In the genomic region with DNA sequence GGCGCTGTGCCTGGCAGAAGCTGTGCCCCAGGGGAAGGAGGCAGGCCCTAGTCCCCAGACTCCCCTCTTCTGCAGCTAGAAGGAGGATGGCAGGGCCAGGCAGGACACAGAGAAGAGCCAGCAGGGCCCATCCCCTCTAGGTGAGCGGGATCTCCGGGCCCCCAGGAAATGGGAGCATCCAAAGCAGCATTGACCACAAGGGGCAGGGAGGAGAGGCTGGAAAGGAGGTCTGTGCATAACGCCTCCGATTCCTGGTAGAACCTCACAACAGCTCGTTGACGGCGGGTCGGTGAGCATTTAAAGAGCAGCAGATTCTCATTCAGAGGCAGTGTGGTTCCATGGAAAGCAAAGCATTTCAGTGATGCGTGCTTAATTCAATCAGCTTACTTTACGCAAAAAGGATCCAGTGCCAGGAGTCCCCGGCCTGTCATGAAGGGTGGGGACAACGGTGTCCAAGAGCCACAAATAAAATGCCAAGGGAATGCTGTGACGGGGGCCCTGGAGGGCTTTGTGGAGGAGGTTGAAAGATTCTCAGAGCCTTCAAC, we compare ENCODE assay signal across 17 cellular contexts. TPM values are rescaled to one million over a fixed set of nuclear protein-coding genes. Genes with fewer than 3 reads are reported as not detected.
DNase-seq lines count a peak whose midpoint lies in the region; ATAC-seq and TF ChIP-seq lines count a peak whose summit lies in the region.
"Had no signal": no experiment of that assay in that cellular context is flagged by ENCODE, and none has a peak within 500 bp of the region (broad histone marks: within the 10 kb centered on the region; RNA-seq: fewer than 3 reads in every experiment).

No MANE protein-coding gene starts in this region.

- H3K79me2 ChIP-seq in neural progenitor cell (ENCODE audit: low read depth), result no peaks in the 10 kb centered on the region

- H3K9me3 Mint-ChIP-seq in activated B cell treated with CpG ODN at 0.5 μM for 24 hours (no peaks in the 10 kb centered on the region), neural progenitor cell (no peaks in the 10 kb centered on the region)
- H3K9me3 Mint-ChIP-seq in stimulated activated naive B cell treated with anti-CD40 and anti-IgM and Interleukin-4, amounts not matched to agents 10 μg/mL and 1 μg/mL and 100 μg/mL, for 72 hours, result peaks cover 4 to 5% of the 10 kb centered on the region in 2 donors
- H3K9me3 Mint-ChIP-seq: CD4-positive, alpha-beta T cell had no signal

- H3K4me2 ChIP-seq in neural progenitor cell, result peak overlapping the region; percentile 42
- H3K4me2 ChIP-seq: A549 had no signal

- CTCF ChIA-PET in activated B cell treated with CpG ODN at 0.5 μM for 24 hours (lab: Charles Lee), result interaction anchor here (2.0 kb wide), 1 partner anchor 136 kb away, joined by 4 read pairs; no protein-coding TSS in a partner anchor

- H3K27ac ChIP-seq in neural progenitor cell, result no peak overlapping the region
- H3K27ac ChIP-seq: 22Rv1, A549, C4-2B, GM23248 had no signal

- intact Hi-C loops in activated B cell treated with CpG ODN at 0.5 μM for 24 hours (cut with micrococcal nuclease), result loop anchor here (5.0 kb wide), 3 partner anchors 276 to 1869 kb away; partner anchors contain the start of gene MKI67

- no peak overlapping the region for H3K4me3 Mint-ChIP-seq in activated B cell treated with CpG ODN at 0.5 μM for 24 hours
- H3K4me3 Mint-ChIP-seq in neural progenitor cell, result peak overlapping the region; percentile 24
- no peak overlapping the region for H3K4me3 Mint-ChIP-seq in stimulated activated naive B cell treated with anti-CD40 and anti-IgM and Interleukin-4, amounts not matched to agents 10 μg/mL and 1 μg/mL and 100 μg/mL, for 72 hours
- H3K4me3 Mint-ChIP-seq: CD4-positive, alpha-beta T cell; IgD-negative memory B cell had no signal

- peaks cover 54% of the 10 kb centered on the region for H4K20me1 ChIP-seq in neural progenitor cell (ENCODE audit: low read depth)

- H3K9me3 ChIP-seq in neural progenitor cell (ENCODE audit: low read depth), result no peaks in the 10 kb centered on the region
- H3K9me3 ChIP-seq in MG63, result no peaks in the 10 kb centered on the region
- H3K9me3 ChIP-seq: A549, Caco-2, HAP-1 had no signal

- ATAC-seq in activated B cell treated with CpG ODN at 0.5 μM for 24 hours (ENCODE audit: low read depth) (no peak), left lobe of liver (no peak)
- no peak for ATAC-seq in stimulated activated naive B cell treated with anti-CD40 and anti-IgM and Interleukin-4, amounts not matched to agents 10 μg/mL and 1 μg/mL and 100 μg/mL, for 72 hours (replicated peaks)
- ATAC-seq: A549, HepG2 had no signal

- DNase-seq in activated B cell treated with CpG ODN at 0.5 μM for 24 hours, result no peak
- DNase-seq in left lobe of liver (ENCODE audit: low spot score), result peak; percentile 35
- peak; percentile 86 for DNase-seq in neural progenitor cell (ENCODE audit: low spot score)
- no peak for DNase-seq in stimulated activated naive B cell treated with anti-CD40 and anti-IgM and Interleukin-4, amounts not matched to agents 10 μg/mL and 1 μg/mL and 100 μg/mL, for 72 hours
- no peak for DNase-seq in MG63
- no peak for DNase-seq in Kasumi-1 (lab: John Stamatoyannopoulos, UW)
- no peak for DNase-seq in foreskin fibroblast
- DNase-seq: AML-193; Caco-2; CD4-positive, alpha-beta T cell; GM23248 had no signal

- peaks cover 23% of the 10 kb centered on the region for H3F3A ChIP-seq in neural progenitor cell (ENCODE audit: low read depth)

- H2AFZ ChIP-seq in neural progenitor cell (replicated peaks), result no peak overlapping the region
- H2AFZ ChIP-seq: GM23248 had no signal

- POLR2A ChIA-PET in activated B cell treated with CpG ODN at 0.5 μM for 24 hours (lab: Charles Lee), result no interaction called here

- H3K9ac ChIP-seq in neural progenitor cell, result no peak overlapping the region
- H3K9ac ChIP-seq: GM23248 had no signal

- H3K27me3 Mint-ChIP-seq in activated B cell treated with CpG ODN at 0.5 μM for 24 hours (no peaks in the 10 kb centered on the region), neural progenitor cell (ENCODE audit: insufficient read depth, low read depth) (peaks cover 15% of the 10 kb centered on the region)
- peaks cover 0 to 6% of the 10 kb centered on the region in 2 donors for H3K27me3 Mint-ChIP-seq in stimulated activated naive B cell treated with anti-CD40 and anti-IgM and Interleukin-4, amounts not matched to agents 10 μg/mL and 1 μg/mL and 100 μg/mL, for 72 hours

- peak overlapping the region; percentile 19 for H3K27ac Mint-ChIP-seq in activated B cell treated with CpG ODN at 0.5 μM for 24 hours
- H3K27ac Mint-ChIP-seq in neural progenitor cell, result peak overlapping the region; percentile 73
- H3K27ac Mint-ChIP-seq in stimulated activated naive B cell treated with anti-CD40 and anti-IgM and Interleukin-4, amounts not matched to agents 10 μg/mL and 1 μg/mL and 100 μg/mL, for 72 hours, result peak overlapping the region; percentile 44
- H3K27ac Mint-ChIP-seq: CD4-positive, alpha-beta T cell; IgD-negative memory B cell had no signal

- no peak for TF ChIP-seq CTCF in activated B cell treated with CpG ODN at 0.5 μM for 24 hours (IDR thresholded peaks at IDR 0.05)
- no peak for TF ChIP-seq CTCF in neural progenitor cell (IDR thresholded peaks at IDR 0.05)
- TF ChIP-seq CTCF in foreskin fibroblast (IDR thresholded peaks at IDR 0.05; ENCODE audit: low read depth, low read length), result no peak

- H3K36me3 Mint-ChIP-seq in activated B cell treated with CpG ODN at 0.5 μM for 24 hours (ENCODE audit: low read depth) (no peaks in the 10 kb centered on the region), neural progenitor cell (no peaks in the 10 kb centered on the region)
- no peaks in the 10 kb centered on the region for H3K36me3 Mint-ChIP-seq in stimulated activated naive B cell treated with anti-CD40 and anti-IgM and Interleukin-4, amounts not matched to agents 10 μg/mL and 1 μg/mL and 100 μg/mL, for 72 hours
- H3K36me3 Mint-ChIP-seq: IgD-negative memory B cell had no signal

- H3K36me3 ChIP-seq in neural progenitor cell (no peaks in the 10 kb centered on the region), MG63 (no peaks in the 10 kb centered on the region)
- H3K36me3 ChIP-seq: HAP-1 had no signal

- H3K4me1 Mint-ChIP-seq in activated B cell treated with CpG ODN at 0.5 μM for 24 hours (peaks cover 38% of the 10 kb centered on the region), neural progenitor cell (peaks cover 38% of the 10 kb centered on the region)
- H3K4me1 Mint-ChIP-seq in stimulated activated naive B cell treated with anti-CD40 and anti-IgM and Interleukin-4, amounts not matched to agents 10 μg/mL and 1 μg/mL and 100 μg/mL, for 72 hours, result peaks cover 46% of the 10 kb centered on the region in 2 donors

- H3K4me3 ChIP-seq in neural progenitor cell, result no peak overlapping the region
- H3K4me3 ChIP-seq in MG63, result no peak overlapping the region
- no peak overlapping the region for H3K4me3 ChIP-seq in foreskin fibroblast (ENCODE audit: low read depth in 1 of 2, low read length in 2 of 2)
- H3K4me3 ChIP-seq: A549, GM23248, HAP-1 had no signal

- peaks cover 20% of the 10 kb centered on the region for H3K4me1 ChIP-seq in neural progenitor cell
- H3K4me1 ChIP-seq: A549, HAP-1 had no signal

- H3K27me3 ChIP-seq in neural progenitor cell (peaks cover 95% of the 10 kb centered on the region), MG63 (no peaks in the 10 kb centered on the region)

RNA-seq across cellular contexts. Expression of gene CLRN3, which starts 41.0 kb away (rescaled TPM):
- total RNA-seq in activated B cell treated with CpG ODN at 0.5 μM for 24 hours, result not detected in 2 replicates
- total RNA-seq in left lobe of liver, result 25.1 TPM
- 0.12 TPM in 1 of 2 replicates, not detected in the other for total RNA-seq in neural progenitor cell (ENCODE audit: low replicate concordance)
- total RNA-seq in MG63 (2014; rRNA removed; shearing (Covaris generic); ENCODE audit: low replicate concordance), result not detected in 2 replicates
- total RNA-seq: CD4-positive, alpha-beta T cell; GM23248; HepG2 had no signal

RNA-seq across cellular contexts. Expression of gene PTPRE, which starts 55.2 kb away (rescaled TPM):
- 28.2 and 36.8 TPM in 2 replicates for total RNA-seq in activated B cell treated with CpG ODN at 0.5 μM for 24 hours
- 1.6 TPM for total RNA-seq in left lobe of liver
- 0.21 and 0.93 TPM in 2 replicates for total RNA-seq in neural progenitor cell (ENCODE audit: low replicate concordance)
- 0.86 and 1.3 TPM in 2 replicates for total RNA-seq in MG63 (2014; rRNA removed; shearing (Covaris generic); ENCODE audit: low replicate concordance)

Comparison
In these comparisons a context has a peak if more than half of its experiments do, and no peak if none do; other contexts are left out.
1. DNase-seq: peak in left lobe of liver (single experiment) and neural progenitor cell (single experiment); none in activated B cell treated with CpG ODN at 0.5 μM for 24 hours (single experiment), stimulated activated naive B cell treated with anti-CD40 and anti-IgM and Interleukin-4, amounts not matched to agents 10 μg/mL and 1 μg/mL and 100 μg/mL, for 72 hours (single experiment), MG63 (single experiment), Kasumi-1 (0 of 2) and foreskin fibroblast (0 of 2).
2. H3K27ac Mint-ChIP-seq: peak in every context shown above with its lines; median percentile 73 in neural progenitor cell; 44 in stimulated activated naive B cell treated with anti-CD40 and anti-IgM and Interleukin-4, amounts not matched to agents 10 μg/mL and 1 μg/mL and 100 μg/mL, for 72 hours; 19 in activated B cell treated with CpG ODN at 0.5 μM for 24 hours.
3. RNA of gene CLRN3, which starts 41.0 kb away (total RNA-seq): 25.1 TPM in left lobe of liver (single experiment); not detected in activated B cell treated with CpG ODN at 0.5 μM for 24 hours, 0.12 TPM in neural progenitor cell and not detected in MG63; every median in the first group is over 10 times any median in the second.
4. RNA of gene PTPRE, which starts 55.2 kb away (total RNA-seq): 28.2 to 36.8 TPM in activated B cell treated with CpG ODN at 0.5 μM for 24 hours; 1.6 TPM in left lobe of liver (single experiment), 0.86 to 1.3 TPM in MG63 and 0.21 to 0.93 TPM in neural progenitor cell; every median in the first group is over 10 times any median in the second.